In genomic region chr10:103833731-103834365, GRCh38 we compare ENCODE assay signal across 1 cellular context.
TF ChIP-seq lines count a peak whose summit lies in the region.

No MANE protein-coding gene starts in this region.

TF ChIP-seq in WTC11, 78 proteins besides CTCF, POLR2A, EP300 and RAD21 (continued from another document):
- TF ChIP-seq, protein P1, sequence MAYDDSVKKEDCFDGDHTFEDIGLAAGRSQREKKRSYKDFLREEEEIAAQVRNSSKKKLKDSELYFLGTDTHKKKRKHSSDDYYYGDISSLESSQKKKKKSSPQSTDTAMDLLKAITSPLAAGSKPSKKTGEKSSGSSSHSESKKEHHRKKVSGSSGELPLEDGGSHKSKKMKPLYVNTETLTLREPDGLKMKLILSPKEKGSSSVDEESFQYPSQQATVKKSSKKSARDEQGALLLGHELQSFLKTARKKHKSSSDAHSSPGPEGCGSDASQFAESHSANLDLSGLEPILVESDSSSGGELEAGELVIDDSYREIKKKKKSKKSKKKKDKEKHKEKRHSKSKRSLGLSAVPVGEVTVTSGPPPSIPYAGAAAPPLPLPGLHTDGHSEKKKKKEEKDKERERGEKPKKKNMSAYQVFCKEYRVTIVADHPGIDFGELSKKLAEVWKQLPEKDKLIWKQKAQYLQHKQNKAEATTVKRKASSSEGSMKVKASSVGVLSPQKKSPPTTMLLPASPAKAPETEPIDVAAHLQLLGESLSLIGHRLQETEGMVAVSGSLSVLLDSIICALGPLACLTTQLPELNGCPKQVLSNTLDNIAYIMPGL (CRISPR knock-in tag; IDR thresholded peaks at IDR 0.05) = no peak
- TF ChIP-seq, protein P2, sequence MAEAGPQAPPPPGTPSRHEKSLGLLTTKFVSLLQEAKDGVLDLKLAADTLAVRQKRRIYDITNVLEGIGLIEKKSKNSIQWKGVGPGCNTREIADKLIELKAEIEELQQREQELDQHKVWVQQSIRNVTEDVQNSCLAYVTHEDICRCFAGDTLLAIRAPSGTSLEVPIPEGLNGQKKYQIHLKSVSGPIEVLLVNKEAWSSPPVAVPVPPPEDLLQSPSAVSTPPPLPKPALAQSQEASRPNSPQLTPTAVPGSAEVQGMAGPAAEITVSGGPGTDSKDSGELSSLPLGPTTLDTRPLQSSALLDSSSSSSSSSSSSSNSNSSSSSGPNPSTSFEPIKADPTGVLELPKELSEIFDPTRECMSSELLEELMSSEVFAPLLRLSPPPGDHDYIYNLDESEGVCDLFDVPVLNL (CRISPR knock-in tag; IDR thresholded peaks at IDR 0.05; ENCODE audit: borderline replicate concordance, low read depth) = no peak
- TF ChIP-seq NR3C1 (CRISPR knock-in tag; conservative IDR thresholded peaks at IDR 0.05; ENCODE audit: low read depth) = no peak
- TF ChIP-seq, protein P3, sequence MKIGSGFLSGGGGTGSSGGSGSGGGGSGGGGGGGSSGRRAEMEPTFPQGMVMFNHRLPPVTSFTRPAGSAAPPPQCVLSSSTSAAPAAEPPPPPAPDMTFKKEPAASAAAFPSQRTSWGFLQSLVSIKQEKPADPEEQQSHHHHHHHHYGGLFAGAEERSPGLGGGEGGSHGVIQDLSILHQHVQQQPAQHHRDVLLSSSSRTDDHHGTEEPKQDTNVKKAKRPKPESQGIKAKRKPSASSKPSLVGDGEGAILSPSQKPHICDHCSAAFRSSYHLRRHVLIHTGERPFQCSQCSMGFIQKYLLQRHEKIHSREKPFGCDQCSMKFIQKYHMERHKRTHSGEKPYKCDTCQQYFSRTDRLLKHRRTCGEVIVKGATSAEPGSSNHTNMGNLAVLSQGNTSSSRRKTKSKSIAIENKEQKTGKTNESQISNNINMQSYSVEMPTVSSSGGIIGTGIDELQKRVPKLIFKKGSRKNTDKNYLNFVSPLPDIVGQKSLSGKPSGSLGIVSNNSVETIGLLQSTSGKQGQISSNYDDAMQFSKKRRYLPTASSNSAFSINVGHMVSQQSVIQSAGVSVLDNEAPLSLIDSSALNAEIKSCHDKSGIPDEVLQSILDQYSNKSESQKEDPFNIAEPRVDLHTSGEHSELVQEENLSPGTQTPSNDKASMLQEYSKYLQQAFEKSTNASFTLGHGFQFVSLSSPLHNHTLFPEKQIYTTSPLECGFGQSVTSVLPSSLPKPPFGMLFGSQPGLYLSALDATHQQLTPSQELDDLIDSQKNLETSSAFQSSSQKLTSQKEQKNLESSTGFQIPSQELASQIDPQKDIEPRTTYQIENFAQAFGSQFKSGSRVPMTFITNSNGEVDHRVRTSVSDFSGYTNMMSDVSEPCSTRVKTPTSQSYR (CRISPR knock-in tag; IDR thresholded peaks at IDR 0.05) = no peak
- TF ChIP-seq FOXK1 (CRISPR knock-in tag; IDR thresholded peaks at IDR 0.05) = no peak
- TF ChIP-seq, protein P4, sequence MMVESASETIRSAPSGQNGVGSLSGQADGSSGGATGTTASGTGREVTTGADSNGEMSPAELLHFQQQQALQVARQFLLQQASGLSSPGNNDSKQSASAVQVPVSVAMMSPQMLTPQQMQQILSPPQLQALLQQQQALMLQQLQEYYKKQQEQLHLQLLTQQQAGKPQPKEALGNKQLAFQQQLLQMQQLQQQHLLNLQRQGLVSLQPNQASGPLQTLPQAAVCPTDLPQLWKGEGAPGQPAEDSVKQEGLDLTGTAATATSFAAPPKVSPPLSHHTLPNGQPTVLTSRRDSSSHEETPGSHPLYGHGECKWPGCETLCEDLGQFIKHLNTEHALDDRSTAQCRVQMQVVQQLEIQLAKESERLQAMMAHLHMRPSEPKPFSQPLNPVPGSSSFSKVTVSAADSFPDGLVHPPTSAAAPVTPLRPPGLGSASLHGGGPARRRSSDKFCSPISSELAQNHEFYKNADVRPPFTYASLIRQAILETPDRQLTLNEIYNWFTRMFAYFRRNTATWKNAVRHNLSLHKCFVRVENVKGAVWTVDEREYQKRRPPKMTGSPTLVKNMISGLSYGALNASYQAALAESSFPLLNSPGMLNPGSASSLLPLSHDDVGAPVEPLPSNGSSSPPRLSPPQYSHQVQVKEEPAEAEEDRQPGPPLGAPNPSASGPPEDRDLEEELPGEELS (CRISPR knock-in tag; IDR thresholded peaks at IDR 0.05) = no peak
- TF ChIP-seq ZNF121 (CRISPR knock-in tag; IDR thresholded peaks at IDR 0.05) = no peak
- TF ChIP-seq, protein P5, sequence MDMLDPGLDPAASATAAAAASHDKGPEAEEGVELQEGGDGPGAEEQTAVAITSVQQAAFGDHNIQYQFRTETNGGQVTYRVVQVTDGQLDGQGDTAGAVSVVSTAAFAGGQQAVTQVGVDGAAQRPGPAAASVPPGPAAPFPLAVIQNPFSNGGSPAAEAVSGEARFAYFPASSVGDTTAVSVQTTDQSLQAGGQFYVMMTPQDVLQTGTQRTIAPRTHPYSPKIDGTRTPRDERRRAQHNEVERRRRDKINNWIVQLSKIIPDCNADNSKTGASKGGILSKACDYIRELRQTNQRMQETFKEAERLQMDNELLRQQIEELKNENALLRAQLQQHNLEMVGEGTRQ (CRISPR knock-in tag; IDR thresholded peaks at IDR 0.05) = 0 out of 2 replicates have a peak, but pooled peaks have one; percentile 11
- no peak for TF ChIP-seq CBFB (CRISPR knock-in tag; IDR thresholded peaks at IDR 0.05; ENCODE audit: low read depth)
- TF ChIP-seq TP53 (CRISPR knock-in tag; IDR thresholded peaks at IDR 0.05) = no peak
- TF ChIP-seq KAT7 (CRISPR knock-in tag; IDR thresholded peaks at IDR 0.05; ENCODE audit: borderline replicate concordance) = no peak
- TF ChIP-seq FOXP1 (CRISPR knock-in tag; IDR thresholded peaks at IDR 0.05; ENCODE audit: borderline replicate concordance) = no peak
- TF ChIP-seq IRF2 (CRISPR knock-in tag; IDR thresholded peaks at IDR 0.05; ENCODE audit: borderline replicate concordance, low read depth) = no peak
TF ChIP-seq in WTC11: peak in this region for 4.
